Comparison of ENCODE assay signal across 31 cellular contexts in the genomic region with DNA sequence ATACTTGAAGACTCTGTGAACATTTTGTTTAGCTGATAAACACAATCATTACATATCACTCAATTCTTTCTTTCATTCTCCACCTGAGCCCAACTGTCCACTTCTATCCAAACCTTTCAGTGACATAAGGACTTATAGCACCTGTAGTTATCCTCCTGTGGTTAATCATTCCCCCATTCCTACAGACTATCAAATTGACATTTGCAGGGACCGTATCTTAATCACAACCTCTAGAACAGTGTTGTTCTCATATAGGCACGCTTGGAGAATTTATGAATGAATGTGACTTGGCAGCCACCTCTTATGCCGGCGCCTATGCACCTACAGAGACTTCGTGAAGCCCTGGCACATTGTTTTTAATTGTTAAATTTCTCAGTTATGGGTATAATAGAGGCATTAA.
"Had no signal": no experiment of that assay in that cellular context is flagged by ENCODE, and none has a peak within 500 bp of the region (broad histone marks: within the 10 kb centered on the region; RNA-seq: fewer than 3 reads in every experiment).

No MANE protein-coding gene starts in this region.

- H3K27ac Mint-ChIP-seq: activated CD4-positive, alpha-beta memory T cell treated with anti-CD3 and anti-CD28 coated beads, Interleukin-2, amount 10 ng/mL, durations not matched to agents 7 days and 5 days; activated CD8-positive, alpha-beta memory T cell treated with anti-CD3 and anti-CD28 coated beads, Interleukin-2, amount 10 ng/mL, durations not matched to agents 7 days and 5 days; activated naive CD4-positive, alpha-beta T cell treated with anti-CD3 and anti-CD28 coated beads, Interleukin-2, amount 10 ng/mL, durations not matched to agents 7 days and 5 days; activated naive CD8-positive, alpha-beta T cell; activated naive CD8-positive, alpha-beta T cell treated with anti-CD3 and anti-CD28 coated beads, Interleukin-2, amount 50 U/mL, for 24 hours; brain had no signal

- H3K27me3 Mint-ChIP-seq: activated CD4-positive, alpha-beta memory T cell treated with anti-CD3 and anti-CD28 coated beads, Interleukin-2, amount 10 ng/mL, durations not matched to agents 7 days and 5 days; activated CD8-positive, alpha-beta memory T cell treated with anti-CD3 and anti-CD28 coated beads, Interleukin-2, amount 10 ng/mL, durations not matched to agents 7 days and 5 days; activated naive CD4-positive, alpha-beta T cell treated with anti-CD3 and anti-CD28 coated beads, Interleukin-2, amount 10 ng/mL, durations not matched to agents 7 days and 5 days; brain had no signal

- ATAC-seq: activated CD8-positive, alpha-beta memory T cell treated with anti-CD3 and anti-CD28 coated beads, Interleukin-2, amount 10 ng/mL, durations not matched to agents 7 days and 5 days; activated naive CD8-positive, alpha-beta T cell treated with anti-CD3 and anti-CD28 coated beads, Interleukin-2, amount 50 U/mL, for 24 hours had no signal

- H3K36me3 Mint-ChIP-seq: activated CD8-positive, alpha-beta memory T cell treated with anti-CD3 and anti-CD28 coated beads, Interleukin-2, amount 10 ng/mL, durations not matched to agents 7 days and 5 days; activated naive CD4-positive, alpha-beta T cell treated with anti-CD3 and anti-CD28 coated beads, Interleukin-2, amount 10 ng/mL, durations not matched to agents 7 days and 5 days; activated naive CD8-positive, alpha-beta T cell; brain had no signal

- FAIRE-seq: bronchial epithelial cell had no signal

- H3K4me3 Mint-ChIP-seq: activated CD4-positive, alpha-beta memory T cell treated with anti-CD3 and anti-CD28 coated beads, Interleukin-2, amount 10 ng/mL, durations not matched to agents 7 days and 5 days; activated CD8-positive, alpha-beta memory T cell treated with anti-CD3 and anti-CD28 coated beads, Interleukin-2, amount 10 ng/mL, durations not matched to agents 7 days and 5 days; activated naive CD4-positive, alpha-beta T cell treated with anti-CD3 and anti-CD28 coated beads, Interleukin-2, amount 10 ng/mL, durations not matched to agents 7 days and 5 days; activated naive CD8-positive, alpha-beta T cell; activated naive CD8-positive, alpha-beta T cell treated with anti-CD3 and anti-CD28 coated beads, Interleukin-2, amount 50 U/mL, for 24 hours; brain had no signal

- H3K9me3 Mint-ChIP-seq: activated CD4-positive, alpha-beta memory T cell treated with anti-CD3 and anti-CD28 coated beads, Interleukin-2, amount 10 ng/mL, durations not matched to agents 7 days and 5 days; activated naive CD4-positive, alpha-beta T cell treated with anti-CD3 and anti-CD28 coated beads, Interleukin-2, amount 10 ng/mL, durations not matched to agents 7 days and 5 days; activated naive CD8-positive, alpha-beta T cell treated with anti-CD3 and anti-CD28 coated beads, Interleukin-2, amount 50 U/mL, for 24 hours had no signal

- H3K27ac ChIP-seq: WERI-Rb-1 had no signal

- DNase-seq: activated CD4-positive, alpha-beta memory T cell treated with anti-CD3 and anti-CD28 coated beads, Interleukin-2, amount 10 ng/mL, durations not matched to agents 7 days and 5 days; activated CD4-positive, alpha-beta T cell treated with anti-CD3 and anti-CD28 coated beads for 1 hour; activated CD4-positive, alpha-beta T cell treated with anti-CD3 and anti-CD28 coated beads for 48 hours; activated CD4-positive, CD25-positive, alpha-beta regulatory T cell; activated CD8-positive, alpha-beta memory T cell treated with anti-CD3 and anti-CD28 coated beads for 24 hours; activated CD8-positive, alpha-beta memory T cell treated with anti-CD3 and anti-CD28 coated beads, Interleukin-2, amount 10 ng/mL, durations not matched to agents 7 days and 5 days; activated CD8-positive, alpha-beta memory T cell treated with anti-CD3 and anti-CD28 coated beads, Interleukin-2, amount 50 U/mL, for 48 hours; activated effector memory CD4-positive, alpha-beta T cell treated with Interleukin-2 at 50 U/mL for 16 hours; activated naive CD4-positive, alpha-beta T cell treated with anti-CD3 and anti-CD28 coated beads, Interleukin-2, amount 10 ng/mL, durations not matched to agents 7 days and 5 days; activated naive CD8-positive, alpha-beta T cell treated with anti-CD3 and anti-CD28 coated beads, Interleukin-2, amount 50 U/mL, for 24 hours; activated T-cell treated with anti-CD3 and anti-CD28 coated beads, Interleukin-2, amount 50 U/mL, for 48 hours; anterior cingulate cortex; caudate nucleus; cerebellar nuclear complex; NCI-H1092 treated with DMSO at 0.1 percent for 48 hours; NCI-H1417; NCI-H146; NCI-H187; NCI-H2029 treated with DMSO at 0.1 percent for 48 hours; NCI-H2107; NCI-H2171; NCI-H510A; NCI-H526; NCI-H748 treated with DMSO at 0.1 percent for 48 hours; NK-92 treated with Interleukin-12 subunit alpha and Interleukin-12 subunit beta, amount 100 ng/mL, for 24 hours; Right ventricle myocardium superior; T1000; WERI-Rb-1 had no signal

- H3K36me3 ChIP-seq: WERI-Rb-1 had no signal

- H3K4me1 Mint-ChIP-seq: activated CD4-positive, alpha-beta memory T cell treated with anti-CD3 and anti-CD28 coated beads, Interleukin-2, amount 10 ng/mL, durations not matched to agents 7 days and 5 days; activated CD8-positive, alpha-beta memory T cell treated with anti-CD3 and anti-CD28 coated beads, Interleukin-2, amount 10 ng/mL, durations not matched to agents 7 days and 5 days; activated naive CD4-positive, alpha-beta T cell treated with anti-CD3 and anti-CD28 coated beads, Interleukin-2, amount 10 ng/mL, durations not matched to agents 7 days and 5 days; activated naive CD8-positive, alpha-beta T cell treated with anti-CD3 and anti-CD28 coated beads, Interleukin-2, amount 50 U/mL, for 24 hours had no signal
